16 cellular contexts compared by ENCODE assay signal in genomic region chr18:40878371-40878770, GRCh38.
DNase-seq lines count a peak whose midpoint lies in the region; ATAC-seq and TF ChIP-seq lines count a peak whose summit lies in the region.
"Had no signal": no experiment of that assay in that cellular context is flagged by ENCODE, and none has a peak within 500 bp of the region (broad histone marks: within the 10 kb centered on the region; RNA-seq: fewer than 3 reads in every experiment).

No MANE protein-coding gene starts in this region.

- H3K36me3 ChIP-seq in HUES48 (ENCODE audit: control insufficient read depth, insufficient read depth, low read length): no peaks in the 10 kb centered on the region
- no peaks in the 10 kb centered on the region for H3K36me3 ChIP-seq in SJSA1
- H3K36me3 ChIP-seq in lower lobe of right lung: no peaks in the 10 kb centered on the region
- H3K36me3 ChIP-seq: BE2C had no signal

- no peak overlapping the region for H3K4me3 Mint-ChIP-seq in osteocyte (ENCODE audit: unreplicated experiment)
- H3K4me3 Mint-ChIP-seq: CD4-positive, alpha-beta T cell; HFFc6 had no signal

- intact Hi-C loops in posterior vena cava (cut with DNase I) (no loop called here), lower lobe of right lung (cut with DNase I) (no loop called here)

- no peak for ATAC-seq in lower lobe of right lung
- ATAC-seq: PC-3 had no signal

- H3K27ac ChIP-seq in HUES48 (ENCODE audit: low read depth, low read length): peak overlapping the region; percentile 56
- peak overlapping the region; percentile 92; the same call in 1 of the 2 replicates for H3K27ac ChIP-seq in SJSA1
- H3K27ac ChIP-seq in epithelial cell of prostate: peak overlapping the region; percentile 86
- H3K27ac ChIP-seq in lower lobe of right lung: no peak overlapping the region
- H3K27ac ChIP-seq: RWPE1 had no signal

- H3K4me1 ChIP-seq in HUES48 (ENCODE audit: control insufficient read depth, insufficient read depth, low read length) (peaks cover 28% of the 10 kb centered on the region), SJSA1 (replicated peaks) (peaks cover 45% of the 10 kb centered on the region), lower lobe of right lung (no peaks in the 10 kb centered on the region)
- H3K4me1 ChIP-seq: BE2C had no signal

- H3K27ac Mint-ChIP-seq in osteocyte (ENCODE audit: unreplicated experiment): peak overlapping the region; percentile 39
- H3K27ac Mint-ChIP-seq: CD4-positive, alpha-beta T cell had no signal

- H3K4me1 Mint-ChIP-seq in osteocyte (ENCODE audit: unreplicated experiment): peaks cover 45% of the 10 kb centered on the region

- H3K9me3 ChIP-seq in HUES48 (ENCODE audit: control insufficient read depth, insufficient read depth, low read length) (no peaks in the 10 kb centered on the region), SJSA1 (replicated peaks) (no peaks in the 10 kb centered on the region), lower lobe of right lung (no peaks in the 10 kb centered on the region)
- H3K9me3 ChIP-seq: BE2C had no signal

- DNase-seq in SJSA1 (ENCODE audit: low read depth in 1 of 2, low spot score in 2 of 2) (no peak), epithelial cell of prostate (ENCODE audit: low read depth, low spot score) (no peak), osteocyte (ENCODE audit: extremely low spot score, unreplicated experiment) (no peak), posterior vena cava (ENCODE audit: low spot score) (no peak), lower lobe of right lung (no peak)
- no peak for DNase-seq in activated CD8-positive, alpha-beta memory T cell treated with anti-CD3 and anti-CD28 coated beads, Interleukin-2, amount 50 U/mL, for 4 hours
- DNase-seq: BE2C; CD4-positive, alpha-beta T cell; HFFc6; Kasumi-1; NCI-H1105 treated with DMSO at 0.1 percent for 48 hours; NCI-H187; NCI-H69; PC-3 had no signal

- no peaks in the 10 kb centered on the region for H3K36me3 Mint-ChIP-seq in osteocyte (ENCODE audit: unreplicated experiment)

- TF ChIP-seq CTCF in osteocyte (IDR thresholded peaks at IDR 0.05) (no peak), lower lobe of right lung (IDR thresholded peaks at IDR 0.05) (no peak)

- H3K27me3 ChIP-seq in HUES48 (ENCODE audit: control insufficient read depth, insufficient read depth, low read length) (no peaks in the 10 kb centered on the region), SJSA1 (replicated peaks) (no peaks in the 10 kb centered on the region), lower lobe of right lung (ENCODE audit: low read depth) (no peaks in the 10 kb centered on the region)
- H3K27me3 ChIP-seq: BE2C had no signal

- peaks cover 9% of the 10 kb centered on the region for H3K9me3 Mint-ChIP-seq in osteocyte (ENCODE audit: unreplicated experiment)

- no peaks in the 10 kb centered on the region for H3K27me3 Mint-ChIP-seq in osteocyte (ENCODE audit: unreplicated experiment)
- H3K27me3 Mint-ChIP-seq: CD4-positive, alpha-beta T cell had no signal

- H3K9ac ChIP-seq in HUES48 (ENCODE audit: low read depth, low read length): no peak overlapping the region

- no peak overlapping the region for H3K4me3 ChIP-seq in HUES48 (ENCODE audit: low read depth, low read length)
- no peak overlapping the region for H3K4me3 ChIP-seq in SJSA1
- no peak overlapping the region for H3K4me3 ChIP-seq in lower lobe of right lung
